ENCODE assay signal across 8 cellular contexts in the genomic region with DNA sequence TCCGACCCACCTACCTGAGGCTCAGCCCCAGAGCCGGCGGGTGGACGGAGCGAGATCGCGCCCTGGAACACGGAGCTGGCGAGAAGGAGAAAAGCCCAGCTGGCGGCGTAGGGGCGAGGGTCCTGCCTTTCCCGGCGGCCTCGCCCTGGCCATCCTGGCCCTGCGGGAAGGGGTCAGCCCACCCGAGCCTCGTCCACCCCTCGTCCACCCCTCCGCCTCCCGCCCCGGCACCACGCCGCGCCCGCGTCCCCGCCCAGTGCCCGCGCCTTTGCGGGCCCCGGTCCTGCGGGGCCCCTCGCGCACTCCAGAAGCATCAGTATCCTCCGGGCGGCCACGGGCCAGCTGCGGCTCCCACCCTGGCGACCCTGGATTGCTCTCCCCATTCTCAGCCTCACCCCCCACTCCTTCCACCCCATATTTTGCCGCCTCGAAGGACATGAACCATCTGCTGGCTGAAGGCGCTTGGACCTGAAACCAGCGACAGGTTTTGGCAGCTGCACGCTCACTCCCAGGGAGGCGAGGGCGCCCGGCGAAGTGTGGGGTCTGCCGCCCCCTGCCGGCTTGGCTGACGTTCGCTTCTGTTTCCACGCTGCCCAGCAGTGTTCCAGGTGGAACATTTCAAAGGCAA.
DNase-seq lines count a peak whose midpoint lies in the region; ATAC-seq and TF ChIP-seq lines count a peak whose summit lies in the region.

No MANE protein-coding gene starts in this region.

- in situ Hi-C loops in astrocyte of the spinal cord (cut with HindIII; ENCODE audit: low sequenced_read_pairs): no loop called here

- H3K9me3 Mint-ChIP-seq in T-cell: peaks cover 3 to 7% (median 5%) of the 10 kb centered on the region in 3 donors

- H3K4me3 ChIP-seq in astrocyte of the spinal cord (ENCODE audit: low read depth, low read length) (peak overlapping the region; percentile 42), iPS-15b (ENCODE audit: low read depth, low read length) (peak overlapping the region; percentile 68)

- TF ChIP-seq CTCF in astrocyte of the spinal cord (IDR thresholded peaks at IDR 0.05; ENCODE audit: low read depth, low read length): peak; percentile 87

- peak overlapping the region; percentile 50 for H3K9ac ChIP-seq in iPS-15b (ENCODE audit: low read depth, low read length)

- CTCF ChIA-PET in T-cell (lab: Charles Lee): no interaction called here

- POLR2A ChIA-PET in T-cell (lab: Charles Lee): no interaction called here

- ATAC-seq in GM21423 (IDR thresholded peaks at IDR 0.05; ENCODE audit: unreplicated experiment): peak; percentile 94
- ATAC-seq in T-cell (replicated peaks in 1 of 4): peak; percentile 49 to 71 (median 57)
- ATAC-seq in sciatic nerve: peak; percentile 89

- H3K4me3 Mint-ChIP-seq in T-cell: peak overlapping the region; percentile 54 to 69 (median 55)

- peaks cover 13% of the 10 kb centered on the region for H3K27me3 ChIP-seq in iPS-15b (ENCODE audit: control insufficient read depth, insufficient read depth, low read length)

- no peaks in the 10 kb centered on the region for H3K9me3 ChIP-seq in iPS-15b (ENCODE audit: control insufficient read depth, insufficient read depth, low read length)

- H3K27me3 Mint-ChIP-seq in T-cell: peaks cover 34 to 37% of the 10 kb centered on the region in 2 donors

- no peaks in the 10 kb centered on the region for H3K36me3 ChIP-seq in iPS-15b (ENCODE audit: control insufficient read depth, insufficient read depth, low read length)

- DNase-seq in COR-L47 (lab: John Stamatoyannopoulos, UW): peak; percentile 10
- peak in 66 of 76 experiments; percentile 20 to 82 (median 60) for DNase-seq in HUDEP-2 (lab: John Stamatoyannopoulos, UW; ENCODE audit: unreplicated experiment in 76 of 76)
- DNase-seq in T-cell: peak in 19 of 34 experiments; percentile 10 to 42 (median 22)
- DNase-seq in astrocyte of the spinal cord (ENCODE audit: low read depth, low spot score): peak; percentile 52
- DNase-seq in sciatic nerve (ENCODE audit: low spot score): peak; percentile 73
- DNase-seq in cortex of kidney (lab: John Stamatoyannopoulos, UW): no peak

- no peaks in the 10 kb centered on the region for H3K4me1 ChIP-seq in iPS-15b (ENCODE audit: control insufficient read depth, insufficient read depth, low read length)

- no peaks in the 10 kb centered on the region for H3K36me3 Mint-ChIP-seq in T-cell

- H3K27ac Mint-ChIP-seq in T-cell: no peak overlapping the region

- peaks cover 5 to 9% (median 8%) of the 10 kb centered on the region in 3 donors for H3K4me1 Mint-ChIP-seq in T-cell

- intact Hi-C loops in sciatic nerve (cut with DNase I): no loop called here
